ENCODE assay signal across 8 cellular contexts in genomic region chr14:53217283-53217994, GRCh38.
DNase-seq lines count a peak whose midpoint lies in the region; ATAC-seq and TF ChIP-seq lines count a peak whose summit lies in the region.

No MANE protein-coding gene starts in this region.

- H3K9me3 Mint-ChIP-seq in CD4-positive, alpha-beta memory T cell = no peaks in the 10 kb centered on the region
- no peaks in the 10 kb centered on the region for H3K9me3 Mint-ChIP-seq in activated CD8-positive, alpha-beta T cell treated with anti-CD3 and anti-CD28 coated beads, Interleukin-2, amount 10 ng/mL, durations not matched to agents 7 days and 5 days (ENCODE audit: insufficient read depth)
- H3K9me3 Mint-ChIP-seq in endothelial cell (ENCODE audit: unreplicated experiment) = no peaks in the 10 kb centered on the region

- H3K4me3 Mint-ChIP-seq in CD4-positive, alpha-beta memory T cell = peak overlapping the region; percentile 88 to 93 (median 89)
- H3K4me3 Mint-ChIP-seq in activated CD8-positive, alpha-beta T cell treated with anti-CD3 and anti-CD28 coated beads, Interleukin-2, amount 10 ng/mL, durations not matched to agents 7 days and 5 days = peak overlapping the region; percentile 82
- H3K4me3 Mint-ChIP-seq in endothelial cell (ENCODE audit: unreplicated experiment) = peak overlapping the region; percentile 83

- peak overlapping the region; percentile 14 to 83 (median 56) for H3K27ac Mint-ChIP-seq in CD4-positive, alpha-beta memory T cell
- peak overlapping the region; percentile 79 for H3K27ac Mint-ChIP-seq in activated CD8-positive, alpha-beta T cell treated with anti-CD3 and anti-CD28 coated beads, Interleukin-2, amount 10 ng/mL, durations not matched to agents 7 days and 5 days
- no peak overlapping the region for H3K27ac Mint-ChIP-seq in endothelial cell (ENCODE audit: unreplicated experiment)

- peak overlapping the region; percentile 32 to 58 for H3K4me3 ChIP-seq in CD4-positive, alpha-beta memory T cell (ENCODE audit: low read length in 2 of 2)
- peak overlapping the region; percentile 25 for H3K4me3 ChIP-seq in mucosa of stomach (ENCODE audit: low read length)

- no peaks in the 10 kb centered on the region for H3K9me3 ChIP-seq in CD4-positive, alpha-beta memory T cell (ENCODE audit: control insufficient read depth in 1 of 2, low read length in 2 of 2)
- no peaks in the 10 kb centered on the region for H3K9me3 ChIP-seq in mucosa of stomach (ENCODE audit: control insufficient read depth, low read length)

- H3K36me3 Mint-ChIP-seq in CD4-positive, alpha-beta memory T cell = no peaks in the 10 kb centered on the region
- H3K36me3 Mint-ChIP-seq in activated CD8-positive, alpha-beta T cell treated with anti-CD3 and anti-CD28 coated beads, Interleukin-2, amount 10 ng/mL, durations not matched to agents 7 days and 5 days (ENCODE audit: low read depth) = no peaks in the 10 kb centered on the region
- H3K36me3 Mint-ChIP-seq in endothelial cell (ENCODE audit: low read depth, unreplicated experiment) = no peaks in the 10 kb centered on the region

- intact Hi-C loops in CD4-positive, alpha-beta memory T cell (cut with micrococcal nuclease) = loop anchor here (2.0 to 5.0 kb wide), 2 partner anchors 65 to 110 kb away; partner anchors contain the start of gene DDHD1

- ATAC-seq in GM19328 (IDR thresholded peaks at IDR 0.05; ENCODE audit: unreplicated experiment) (peak; percentile 99), HG03457 (IDR thresholded peaks at IDR 0.05; ENCODE audit: unreplicated experiment) (peak; percentile 99)
- peak; percentile 99 for ATAC-seq in activated CD8-positive, alpha-beta T cell treated with anti-CD3 and anti-CD28 coated beads, Interleukin-2, amount 10 ng/mL, durations not matched to agents 7 days and 5 days

- CTCF ChIA-PET in CD4-positive, alpha-beta memory T cell (lab: Charles Lee; ENCODE audit: partially characterized antibody) = interaction anchor here (0.8 to 2.5 kb wide), 13 partner anchors 12 to 109 kb away, joined by 3 to 11 read pairs (median 4); partner anchors contain the start of gene DDHD1
- CTCF ChIA-PET in activated CD8-positive, alpha-beta T cell treated with anti-CD3 and anti-CD28 coated beads, Interleukin-2, amount 10 ng/mL, durations not matched to agents 7 days and 5 days (lab: Charles Lee) = interaction anchor here (0.7 to 2.1 kb wide), 14 partner anchors 12 to 186 kb away, joined by 3 to 6 read pairs (median 3); partner anchors contain the start of gene DDHD1

- H3K9ac ChIP-seq in mucosa of stomach (ENCODE audit: low read length) = peak overlapping the region; percentile 74

- TF ChIP-seq CTCF in endothelial cell (IDR thresholded peaks at IDR 0.05; ENCODE audit: unreplicated experiment) = peak; percentile 65

- POLR2A ChIA-PET in CD4-positive, alpha-beta memory T cell (lab: Charles Lee; ENCODE audit: partially characterized antibody) = interaction anchor here (1.4 to 3.4 kb wide), 2 partner anchors 65 to 108 kb away, joined by 4 to 24 read pairs; partner anchors contain the start of gene DDHD1
- POLR2A ChIA-PET in activated CD8-positive, alpha-beta T cell treated with anti-CD3 and anti-CD28 coated beads, Interleukin-2, amount 10 ng/mL, durations not matched to agents 7 days and 5 days (lab: Charles Lee) = interaction anchor here (0.6 to 2.2 kb wide), 4 partner anchors 11 to 109 kb away, joined by 3 to 11 read pairs (median 3); partner anchors contain the start of gene DDHD1

- no peaks in the 10 kb centered on the region for H3K27me3 ChIP-seq in CD4-positive, alpha-beta memory T cell (ENCODE audit: insufficient read depth, low read length)
- H3K27me3 ChIP-seq in mucosa of stomach (ENCODE audit: control insufficient read depth, insufficient read depth, low read length) = no peaks in the 10 kb centered on the region

- DNase-seq in CD4-positive, alpha-beta memory T cell = peak; percentile 65 to 77 (median 71)
- DNase-seq in NCI-H748 (lab: John Stamatoyannopoulos, UW; ENCODE audit: unreplicated experiment) (peak; percentile 88), endothelial cell (ENCODE audit: low spot score) (peak; percentile 75)
- peak; percentile 84 for DNase-seq in activated CD8-positive, alpha-beta T cell treated with anti-CD3 and anti-CD28 coated beads, Interleukin-2, amount 10 ng/mL, durations not matched to agents 7 days and 5 days
- DNase-seq in stimulated activated CD8-positive, alpha-beta memory T cell treated with anti-CD3 and anti-CD28 coated beads, Interleukin-7, amount 100 ng/mL, for 1 hour (ENCODE audit: low read depth in 2 of 2) = peak; percentile 24 to 45

- peak overlapping the region; percentile 40 for H3K27ac ChIP-seq in CD4-positive, alpha-beta memory T cell (ENCODE audit: low read depth, low read length)

- H3K27me3 Mint-ChIP-seq in CD4-positive, alpha-beta memory T cell = no peaks in the 10 kb centered on the region
- no peaks in the 10 kb centered on the region for H3K27me3 Mint-ChIP-seq in activated CD8-positive, alpha-beta T cell treated with anti-CD3 and anti-CD28 coated beads, Interleukin-2, amount 10 ng/mL, durations not matched to agents 7 days and 5 days (ENCODE audit: low read depth)
- H3K27me3 Mint-ChIP-seq in endothelial cell (ENCODE audit: unreplicated experiment) = no peaks in the 10 kb centered on the region

- peaks cover 5 to 13% (median 9%) of the 10 kb centered on the region in 4 donors for H3K4me1 Mint-ChIP-seq in CD4-positive, alpha-beta memory T cell
- peaks cover 9% of the 10 kb centered on the region for H3K4me1 Mint-ChIP-seq in activated CD8-positive, alpha-beta T cell treated with anti-CD3 and anti-CD28 coated beads, Interleukin-2, amount 10 ng/mL, durations not matched to agents 7 days and 5 days (ENCODE audit: low read depth)
- no peaks in the 10 kb centered on the region for H3K4me1 Mint-ChIP-seq in endothelial cell (ENCODE audit: unreplicated experiment)

- no peaks in the 10 kb centered on the region for H3K36me3 ChIP-seq in CD4-positive, alpha-beta memory T cell (ENCODE audit: insufficient read depth, low read length)
- H3K36me3 ChIP-seq in mucosa of stomach (ENCODE audit: control insufficient read depth, insufficient read depth, low read length) = no peaks in the 10 kb centered on the region

- H3K4me1 ChIP-seq in CD4-positive, alpha-beta memory T cell (ENCODE audit: insufficient read depth, low read length) = peaks cover 4% of the 10 kb centered on the region
- H3K4me1 ChIP-seq in mucosa of stomach (ENCODE audit: control insufficient read depth, insufficient read depth, low read length) = peaks cover 5% of the 10 kb centered on the region

Comparison
In these comparisons a context has a peak if more than half of its experiments do, and no peak if none do; other contexts are left out.
1. Peak in every context shown above with its lines: DNase-seq, ATAC-seq, H3K4me3 ChIP-seq and H3K27ac ChIP-seq.
2. DNase-seq: peak in every context shown above with its lines; median percentile 88 in NCI-H748; 84 in activated CD8-positive, alpha-beta T cell treated with anti-CD3 and anti-CD28 coated beads, Interleukin-2, amount 10 ng/mL, durations not matched to agents 7 days and 5 days; 75 in endothelial cell; 71 in CD4-positive, alpha-beta memory T cell; 34 in stimulated activated CD8-positive, alpha-beta memory T cell treated with anti-CD3 and anti-CD28 coated beads, Interleukin-7, amount 100 ng/mL, for 1 hour.